8 cellular contexts compared by ENCODE assay signal in the genomic region with DNA sequence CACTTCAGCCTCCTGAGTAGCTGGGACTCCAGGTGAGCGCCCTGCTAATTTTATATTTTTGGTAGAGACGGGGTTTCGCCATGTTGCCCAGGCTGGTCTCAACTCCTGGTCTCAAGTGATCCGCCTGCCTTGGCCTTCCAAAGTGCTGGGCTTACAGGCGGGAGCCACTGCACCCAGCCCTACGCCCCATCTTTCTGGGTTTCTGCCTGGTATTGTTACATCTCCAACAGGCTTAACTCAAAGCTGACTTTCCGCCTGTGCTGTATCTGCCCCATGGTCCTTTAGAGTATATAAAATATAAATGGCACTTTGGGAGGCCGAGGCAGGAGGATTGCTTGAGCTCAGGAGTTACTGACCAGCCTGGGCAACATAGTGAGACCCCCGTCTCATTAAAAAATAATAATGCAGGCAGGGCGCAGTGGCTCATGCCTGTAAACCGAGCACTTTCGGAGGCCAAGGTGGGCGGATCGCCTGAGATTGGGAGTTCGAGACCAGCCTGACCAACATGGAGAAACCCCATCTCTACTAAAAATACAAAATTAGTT. TPM values are rescaled to one million over a fixed set of nuclear protein-coding genes. Genes with fewer than 3 reads are reported as not detected.
DNase-seq lines count a peak whose midpoint lies in the region; ATAC-seq and TF ChIP-seq lines count a peak whose summit lies in the region.

No MANE protein-coding gene starts in this region.

- no peaks in the 10 kb centered on the region for H3K9me3 ChIP-seq in gastrocnemius medialis

- TF ChIP-seq CTCF in HFFc6 (IDR thresholded peaks at IDR 0.05) (no peak), VCaP (conservative IDR thresholded peaks at IDR 0.05) (no peak), foreskin keratinocyte (conservative IDR thresholded peaks at IDR 0.05) (no peak), gastrocnemius medialis (IDR thresholded peaks at IDR 0.05 in 4 of 5, conservative IDR thresholded peaks at IDR 0.05 in 1 of 5) (no peak)

- peak overlapping the region; percentile 99 for H3K27ac Mint-ChIP-seq in HFFc6

- no peak for TF ChIP-seq POLR2A in gastrocnemius medialis (IDR thresholded peaks at IDR 0.05)

- H3K4me3 Mint-ChIP-seq in HFFc6, result peak overlapping the region; percentile 96

- intact Hi-C loops in gastrocnemius medialis (cut with DNase I; ENCODE audit: low total_unique reads), result loop anchor here (1.0 to 10.0 kb wide), 6 partner anchors 22 to 1113 kb away; a partner anchor contains a TSS

- peaks cover 8% of the 10 kb centered on the region for H3K36me3 Mint-ChIP-seq in HFFc6 (ENCODE audit: low read depth)

- peaks cover 3% of the 10 kb centered on the region; the same call in 1 of the 2 replicates for H3K27me3 Mint-ChIP-seq in HFFc6 (ENCODE audit: insufficient read depth)

- H3K4me3 ChIP-seq in gastrocnemius medialis, result peak overlapping the region; percentile 68 to 82 (median 70)

- H3K9me3 Mint-ChIP-seq in HFFc6, result no peaks in the 10 kb centered on the region

- H3K4me1 ChIP-seq in foreskin keratinocyte (peaks cover 3% of the 10 kb centered on the region), gastrocnemius medialis (no peaks in the 10 kb centered on the region)

- no peaks in the 10 kb centered on the region for H3K27me3 ChIP-seq in foreskin keratinocyte
- no peaks in the 10 kb centered on the region for H3K27me3 ChIP-seq in gastrocnemius medialis

- in situ Hi-C loops in gastrocnemius medialis (cut with MboI; ENCODE audit: low sequenced_read_pairs in 4 of 4), result loop anchor here in 1 of 4 donors (5.0 to 25.0 kb wide), 2 partner anchors 95 to 670 kb away; a partner anchor contains a TSS

- no peaks in the 10 kb centered on the region for H3K36me3 ChIP-seq in gastrocnemius medialis

- H3K27ac ChIP-seq in VCaP, result peak overlapping the region; percentile 99
- peak overlapping the region; percentile 88 for H3K27ac ChIP-seq in foreskin keratinocyte
- peak overlapping the region; percentile 91 to 98 (median 94) for H3K27ac ChIP-seq in gastrocnemius medialis

- DNase-seq in HFFc6 (no peak), foreskin keratinocyte (no peak), gastrocnemius medialis (no peak), NCI-H2029 (lab: John Stamatoyannopoulos, UW) (no peak)
- DNase-seq in stimulated activated naive CD4-positive, alpha-beta T cell treated with Interleukin-2 at 50 U/mL for 16 hours (lab: John Stamatoyannopoulos, UW), result no peak

- H3K4me1 Mint-ChIP-seq in HFFc6 (ENCODE audit: low read depth), result peaks cover 26% of the 10 kb centered on the region

- ATAC-seq in foreskin keratinocyte, result peak; percentile 0
- peak in 1 of 2 donors; percentile 1 for ATAC-seq in gastrocnemius medialis
- no peak for ATAC-seq in GM21619 (IDR thresholded peaks at IDR 0.05; ENCODE audit: unreplicated experiment)
- no peak for ATAC-seq in HG03378 (IDR thresholded peaks at IDR 0.05; ENCODE audit: unreplicated experiment)

RNA-seq across cellular contexts. Expression of a gene that starts 36.5 kb away (rescaled TPM):
- total RNA-seq in HFFc6 (2021; fragmentation: NEBNext Ultra II Directional; extraction: Animal tissue kit (Norgen Biotek cat#: 25700)), result under 1 TPM; 0.12 to 0.41 (median 0.23) TPM
- total RNA-seq in foreskin keratinocyte, result 0.99 and 1.3 TPM in 2 replicates
- 0.90 and 0.95 TPM in 2 replicates for polyA plus RNA-seq in foreskin keratinocyte
- total RNA-seq in gastrocnemius medialis, result under 1 TPM; 0.31 to 1.00 (median 0.47) TPM
